Comparison of ENCODE assay signal across 12 cellular contexts in genomic region chr1:85544689-85545203, GRCh38. TPM values are rescaled to one million over a fixed set of nuclear protein-coding genes. Genes with fewer than 3 reads are reported as not detected.
DNase-seq lines count a peak whose midpoint lies in the region; ATAC-seq and TF ChIP-seq lines count a peak whose summit lies in the region.
"Had no signal": no experiment of that assay in that cellular context is flagged by ENCODE, and none has a peak within 500 bp of the region (broad histone marks: within the 10 kb centered on the region; RNA-seq: fewer than 3 reads in every experiment).

No MANE protein-coding gene starts in this region.

- H3K4me1 Mint-ChIP-seq in CD8-positive, alpha-beta T cell (ENCODE audit: low read depth): no peaks in the 10 kb centered on the region
- H3K4me1 Mint-ChIP-seq: activated CD4-positive, alpha-beta T cell treated with anti-CD3 and anti-CD28 coated beads, Interleukin-2, amount 10 ng/mL, durations not matched to agents 24 days and 14 days had no signal

- TF ChIP-seq CTCF in body of pancreas (IDR thresholded peaks at IDR 0.05): no peak
- no peak for TF ChIP-seq CTCF in left lung (IDR thresholded peaks at IDR 0.05)
- no peak for TF ChIP-seq CTCF in thoracic aorta (IDR thresholded peaks at IDR 0.05)
- TF ChIP-seq CTCF in CD8-positive, alpha-beta T cell (IDR thresholded peaks at IDR 0.05): no peak

- H3K27ac ChIP-seq in body of pancreas (peak overlapping the region in 3 of 4 donors; percentile 44 to 67 (median 53)), left lung (peak overlapping the region; percentile 60 to 75), thoracic aorta (peak overlapping the region; percentile 68 to 74)
- H3K27ac ChIP-seq in CD8-positive, alpha-beta T cell (ENCODE audit: low read depth, low read length): no peak overlapping the region

- CTCF ChIA-PET in CD8-positive, alpha-beta T cell (lab: Charles Lee): no interaction called here

- H3K36me3 ChIP-seq in body of pancreas (replicated peaks in 1 of 2; ENCODE audit: insufficient read depth in 1 of 2, low read depth in 2 of 2) (no peaks in the 10 kb centered on the region), left lung (no peaks in the 10 kb centered on the region), thoracic aorta (no peaks in the 10 kb centered on the region), HAP-1 (replicated peaks) (no peaks in the 10 kb centered on the region)
- no peaks in the 10 kb centered on the region for H3K36me3 ChIP-seq in CD8-positive, alpha-beta T cell (ENCODE audit: insufficient read depth, low read length)
- H3K36me3 ChIP-seq: gastrocnemius medialis had no signal

- DNase-seq in HT1080 (ENCODE audit: low read depth): peak; percentile 52
- peak; percentile 34 to 61 (median 53) for DNase-seq in body of pancreas
- peak in 1 of 2 donors; percentile 37 for DNase-seq in left lung
- no peak for DNase-seq in thoracic aorta (ENCODE audit: low spot score)
- DNase-seq in CD8-positive, alpha-beta T cell: no peak
- DNase-seq in HAP-1 (ENCODE audit: low spot score in 2 of 2): no peak
- no peak for DNase-seq in CD1c-positive myeloid dendritic cell (ENCODE audit: extremely low spot score)
- DNase-seq: activated CD4-positive, alpha-beta T cell treated with anti-CD3 and anti-CD28 coated beads, Interleukin-2, amount 10 ng/mL, durations not matched to agents 24 days and 14 days; amniotic stem cell; gastrocnemius medialis; Karpas-422 had no signal

- no peaks in the 10 kb centered on the region for H3K36me3 Mint-ChIP-seq in CD8-positive, alpha-beta T cell

- H3K9me3 ChIP-seq in body of pancreas (no peaks in the 10 kb centered on the region), left lung (no peaks in the 10 kb centered on the region), thoracic aorta (no peaks in the 10 kb centered on the region), HAP-1 (no peaks in the 10 kb centered on the region)
- H3K9me3 ChIP-seq in CD8-positive, alpha-beta T cell (ENCODE audit: low read length): no peaks in the 10 kb centered on the region
- H3K9me3 ChIP-seq: gastrocnemius medialis had no signal

- in situ Hi-C loops in HAP-1 (cut with MboI; ENCODE audit: low sequenced_read_pairs): no loop called here

- H3K27me3 Mint-ChIP-seq in CD8-positive, alpha-beta T cell (ENCODE audit: low read depth): peaks cover 7% of the 10 kb centered on the region

- H3K4me1 ChIP-seq in body of pancreas (peaks cover 17% of the 10 kb centered on the region), left lung (peaks cover 0 to 4% of the 10 kb centered on the region in 2 donors), thoracic aorta (ENCODE audit: control insufficient read depth in 1 of 2, low read depth in 2 of 2) (peaks cover 17 to 39% of the 10 kb centered on the region in 2 donors), HAP-1 (peaks cover 24% of the 10 kb centered on the region)
- H3K4me1 ChIP-seq in CD8-positive, alpha-beta T cell (ENCODE audit: insufficient read depth, low read length): no peaks in the 10 kb centered on the region

- no peak overlapping the region for H3K27ac Mint-ChIP-seq in CD8-positive, alpha-beta T cell
- H3K27ac Mint-ChIP-seq: activated CD4-positive, alpha-beta T cell treated with anti-CD3 and anti-CD28 coated beads, Interleukin-2, amount 10 ng/mL, durations not matched to agents 24 days and 14 days had no signal

- POLR2A ChIA-PET in CD8-positive, alpha-beta T cell (lab: Charles Lee): interaction anchor here (0.5 kb wide), 1 partner anchor 141 kb away, joined by 3 read pairs; no protein-coding TSS in a partner anchor

- H3K4me3 ChIP-seq in body of pancreas: no peak overlapping the region
- no peak overlapping the region for H3K4me3 ChIP-seq in left lung
- H3K4me3 ChIP-seq in thoracic aorta: peak overlapping the region; percentile 27
- H3K4me3 ChIP-seq in CD8-positive, alpha-beta T cell (ENCODE audit: low read depth, low read length): no peak overlapping the region
- H3K4me3 ChIP-seq in HAP-1: no peak overlapping the region
- H3K4me3 ChIP-seq: gastrocnemius medialis had no signal

- TF ChIP-seq POLR2A in body of pancreas (IDR thresholded peaks at IDR 0.05): no peak

- H3K9me3 Mint-ChIP-seq in CD8-positive, alpha-beta T cell: no peaks in the 10 kb centered on the region
- H3K9me3 Mint-ChIP-seq: activated CD4-positive, alpha-beta T cell treated with anti-CD3 and anti-CD28 coated beads, Interleukin-2, amount 10 ng/mL, durations not matched to agents 24 days and 14 days had no signal

- ATAC-seq in body of pancreas: peak; percentile 93
- peak; percentile 94 for ATAC-seq in left lung
- ATAC-seq in thoracic aorta (ENCODE audit: insufficient number of reproducible peaks, low FRiP score, low read depth): no peak
- no peak for ATAC-seq in CD8-positive, alpha-beta T cell
- ATAC-seq in HG03135 (IDR thresholded peaks at IDR 0.05; ENCODE audit: unreplicated experiment): no peak
- ATAC-seq: gastrocnemius medialis had no signal

- intact Hi-C loops in body of pancreas (cut with DNase I) (no loop called here), left lung (cut with DNase I) (no loop called here)
- intact Hi-C loops in CD8-positive, alpha-beta T cell (cut with DNase I, micrococcal nuclease): no loop called here

- no peak overlapping the region for H3K4me3 Mint-ChIP-seq in CD8-positive, alpha-beta T cell
- H3K4me3 Mint-ChIP-seq: activated CD4-positive, alpha-beta T cell treated with anti-CD3 and anti-CD28 coated beads, Interleukin-2, amount 10 ng/mL, durations not matched to agents 24 days and 14 days had no signal

- WGBS in body of pancreas, 2 donors: 23 to 27% methylated on average over 3 to 4 of the region's 4 CpGs

- H3K27me3 ChIP-seq in body of pancreas: no peaks in the 10 kb centered on the region
- H3K27me3 ChIP-seq in left lung: no peaks in the 10 kb centered on the region
- no peaks in the 10 kb centered on the region for H3K27me3 ChIP-seq in thoracic aorta (replicated peaks; ENCODE audit: insufficient read depth)
- no peaks in the 10 kb centered on the region for H3K27me3 ChIP-seq in CD8-positive, alpha-beta T cell (ENCODE audit: insufficient read depth, low read length)
- H3K27me3 ChIP-seq in HAP-1 (ENCODE audit: low read depth): no peaks in the 10 kb centered on the region
- H3K27me3 ChIP-seq: gastrocnemius medialis had no signal

RNA-seq across cellular contexts. Expression of gene CCN1, which starts 35.8 kb away (rescaled TPM):
- 22.9 and 38.1 TPM in 2 replicates for total RNA-seq in HT1080 (2014; rRNA removed; shearing (Covaris generic))
- polyA plus RNA-seq in HT1080 (2015; cell fraction: cytosol; rRNA removed): 367 and 414 TPM in 2 replicates
- 987 and 1,103 TPM in 2 replicates for polyA plus RNA-seq in HT1080 (2015; cell fraction: nucleus; rRNA removed)
- total RNA-seq in body of pancreas (100 to 1,000 TPM in 1 of 2 donors, 10 to 100 TPM in 1; 63.3 to 135 TPM), left lung (100 to 1,000 TPM; 163 to 554 TPM), thoracic aorta (100 to 1,000 TPM; 107 to 413 TPM)
- total RNA-seq in CD8-positive, alpha-beta T cell: not detected

Comparison
In these comparisons a context has a peak if more than half of its experiments do, and no peak if none do; other contexts are left out.
1. DNase-seq: peak in HT1080 (single experiment) and body of pancreas (4 of 4); none in thoracic aorta (single experiment), CD8-positive, alpha-beta T cell (0 of 7), HAP-1 (0 of 2) and CD1c-positive myeloid dendritic cell (single experiment).
2. ATAC-seq: peak in body of pancreas (single experiment) and left lung (single experiment); none in thoracic aorta (single experiment), CD8-positive, alpha-beta T cell (single experiment) and HG03135 (single experiment).
3. RNA of gene CCN1, which starts 35.8 kb away (total RNA-seq): 163 to 554 TPM in left lung, 107 to 413 TPM in thoracic aorta, 63.3 to 135 TPM in body of pancreas and 22.9 to 38.1 TPM in HT1080; not detected in CD8-positive, alpha-beta T cell; every median in the first group is over 10 times any median in the second.